11 cellular contexts compared by ENCODE assay signal in genomic region chr3:23612296-23612891, GRCh38.
DNase-seq lines count a peak whose midpoint lies in the region; TF ChIP-seq lines count a peak whose summit lies in the region.
"Had no signal": no experiment of that assay in that cellular context is flagged by ENCODE, and none has a peak within 500 bp of the region (broad histone marks: within the 10 kb centered on the region; RNA-seq: fewer than 3 reads in every experiment).

No MANE protein-coding gene starts in this region.

- DNase-seq in ELR (ENCODE audit: low read depth) (peak; percentile 79), SK-N-DZ (ENCODE audit: low spot score) (peak; percentile 73), cardiac muscle cell (ENCODE audit: low read depth in 1 of 2, low spot score in 1 of 2) (peak; percentile 41 to 46), renal cortical epithelial cell (ENCODE audit: low read depth) (peak; percentile 40), DMS53 (lab: John Stamatoyannopoulos, UW) (no peak), NCI-H2196 treated with DMSO at 0.1 percent for 48 hours (lab: John Stamatoyannopoulos, UW; ENCODE audit: unreplicated experiment) (no peak), COLO668 (lab: John Stamatoyannopoulos, UW; ENCODE audit: unreplicated experiment) (no peak), GM19240 (ENCODE audit: insufficient read length, low spot score) (no peak)
- DNase-seq: activated T-cell treated with anti-CD3 and anti-CD28 coated beads, Interleukin-2, amount 50 U/mL, for 4 hours; SIG-M5 had no signal

- H3K4me1 ChIP-seq in cardiac muscle cell (ENCODE audit: low read depth) = peaks cover 7% of the 10 kb centered on the region

- no peaks in the 10 kb centered on the region for H3K9me3 ChIP-seq in cardiac muscle cell (ENCODE audit: low read depth)

- H3K36me3 ChIP-seq in cardiac muscle cell = no peaks in the 10 kb centered on the region

- no peak for TF ChIP-seq CTCF in cardiac muscle cell (IDR thresholded peaks at IDR 0.05; ENCODE audit: low read depth, low read length)

- peak overlapping the region; percentile 0 for H3K27ac ChIP-seq in cardiac muscle cell
- H3K27ac ChIP-seq: KMS-11 had no signal

- H3K4me3 ChIP-seq in cardiac muscle cell = no peak overlapping the region

- H3K27me3 ChIP-seq in cardiac muscle cell = no peaks in the 10 kb centered on the region

Comparison
In these comparisons a context has a peak if more than half of its experiments do, and no peak if none do; other contexts are left out.
1. DNase-seq: peak in ELR (single experiment), SK-N-DZ (single experiment), cardiac muscle cell (2 of 2) and renal cortical epithelial cell (single experiment); none in DMS53 (single experiment), NCI-H2196 treated with DMSO at 0.1 percent for 48 hours (single experiment), COLO668 (single experiment) and GM19240 (single experiment).